In the genomic region with DNA sequence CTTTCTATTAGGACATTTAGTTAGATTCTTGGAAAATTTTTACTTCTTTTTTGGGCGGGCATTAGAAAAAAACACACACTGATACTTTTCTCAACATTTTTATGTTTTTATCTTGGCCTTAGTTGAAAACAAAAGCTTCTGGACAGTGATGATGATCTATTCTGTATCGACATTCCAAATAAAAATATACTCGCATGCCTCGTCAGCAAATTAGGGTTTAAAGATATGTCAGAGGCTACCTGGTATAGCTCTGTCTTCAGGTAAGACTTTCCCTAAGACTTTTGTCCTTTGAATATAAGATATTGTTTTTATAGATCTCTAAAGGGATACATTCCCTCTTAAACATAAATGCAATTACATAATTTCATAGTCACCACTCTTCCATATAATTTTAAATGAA, we compare ENCODE assay signal across 25 cellular contexts.
"Had no signal": no experiment of that assay in that cellular context is flagged by ENCODE, and none has a peak within 500 bp of the region (broad histone marks: within the 10 kb centered on the region; RNA-seq: fewer than 3 reads in every experiment).

No MANE protein-coding gene starts in this region.

- H3K4me1 ChIP-seq: colonic mucosa, esophagus squamous epithelium, gastrocnemius medialis, heart right ventricle, left lung, lower lobe of right lung had no signal

- DNase-seq: colonic mucosa; cortex of kidney; effector CD8-positive, alpha-beta T cell; effector memory CD8-positive, alpha-beta T cell; endodermal cell; erythroblast; esophagus squamous epithelium; foreskin fibroblast; foreskin melanocyte; gastrocnemius medialis; glutamatergic neuron; head of caudate nucleus; heart right ventricle; hippocampal formation; left cardiac atrium; left lung; left ventricle myocardium superior; lower lobe of right lung; mesenchymal stem cell; mucosa of descending colon had no signal

- H3K36me3 ChIP-seq: colonic mucosa, esophagus squamous epithelium, gastrocnemius medialis, heart right ventricle, left lung, lower lobe of right lung had no signal

- H3K27me3 ChIP-seq: colonic mucosa, esophagus squamous epithelium, gastrocnemius medialis, heart right ventricle, left lung had no signal

- H3K9me3 ChIP-seq: colonic mucosa, esophagus squamous epithelium, gastrocnemius medialis, heart right ventricle, lower lobe of right lung, mucosa of descending colon had no signal

- H3K27ac ChIP-seq: colonic mucosa, epithelial cell of prostate, esophagus squamous epithelium, gastrocnemius medialis, heart right ventricle, left lung, lower lobe of right lung had no signal

- H3K4me3 ChIP-seq: colonic mucosa, esophagus squamous epithelium, gastrocnemius medialis, heart right ventricle, left lung, lower lobe of right lung, mucosa of descending colon had no signal

- ATAC-seq: effector memory CD8-positive, alpha-beta T cell; esophagus mucosa; gastrocnemius medialis; heart right ventricle; left cardiac atrium; left lung; left ventricle myocardium superior; lower lobe of right lung; mucosa of descending colon had no signal

- FAIRE-seq: endometrium, islet of Langerhans, keratinocyte had no signal
